2 cellular contexts compared by ENCODE assay signal in the genomic region with DNA sequence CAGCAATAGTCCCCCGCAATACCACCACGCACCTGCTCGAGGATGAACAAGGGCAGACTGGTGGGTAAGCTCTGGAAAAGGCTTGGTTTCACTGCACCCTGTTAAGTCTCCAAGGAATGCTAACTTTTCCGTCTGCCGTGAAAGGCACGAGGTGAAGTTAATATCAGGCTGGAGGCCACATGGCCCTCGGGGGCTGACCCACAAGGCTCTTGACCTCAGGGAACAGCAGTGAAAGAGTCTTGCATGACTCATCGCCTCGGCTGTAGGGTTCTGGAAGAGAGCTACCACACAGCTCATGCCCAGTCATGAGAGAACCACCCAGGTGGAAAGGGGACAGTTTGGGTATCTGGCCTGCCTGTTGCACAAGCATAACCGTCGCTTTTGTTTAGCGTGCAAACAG.
A peak's percentile ranks its signal among the peaks of the same experiment; 100 is the strongest.
TF ChIP-seq lines count a peak whose summit lies in the region.

No MANE protein-coding gene starts in this region.

TF ChIP-seq in liver, 16 proteins besides CTCF, POLR2A, EP300 and RAD21:
- peak; percentile 57 to 61 for TF ChIP-seq JUND (IDR thresholded peaks at IDR 0.05)
- no peak for TF ChIP-seq FOXA2 (IDR thresholded peaks at IDR 0.05)
- TF ChIP-seq RXRA (IDR thresholded peaks at IDR 0.05), result peak in 1 of 2 donors; percentile 6

TF ChIP-seq in HepG2, 621 proteins besides CTCF, POLR2A, EP300 and RAD21:
- TF ChIP-seq, protein P1, sequence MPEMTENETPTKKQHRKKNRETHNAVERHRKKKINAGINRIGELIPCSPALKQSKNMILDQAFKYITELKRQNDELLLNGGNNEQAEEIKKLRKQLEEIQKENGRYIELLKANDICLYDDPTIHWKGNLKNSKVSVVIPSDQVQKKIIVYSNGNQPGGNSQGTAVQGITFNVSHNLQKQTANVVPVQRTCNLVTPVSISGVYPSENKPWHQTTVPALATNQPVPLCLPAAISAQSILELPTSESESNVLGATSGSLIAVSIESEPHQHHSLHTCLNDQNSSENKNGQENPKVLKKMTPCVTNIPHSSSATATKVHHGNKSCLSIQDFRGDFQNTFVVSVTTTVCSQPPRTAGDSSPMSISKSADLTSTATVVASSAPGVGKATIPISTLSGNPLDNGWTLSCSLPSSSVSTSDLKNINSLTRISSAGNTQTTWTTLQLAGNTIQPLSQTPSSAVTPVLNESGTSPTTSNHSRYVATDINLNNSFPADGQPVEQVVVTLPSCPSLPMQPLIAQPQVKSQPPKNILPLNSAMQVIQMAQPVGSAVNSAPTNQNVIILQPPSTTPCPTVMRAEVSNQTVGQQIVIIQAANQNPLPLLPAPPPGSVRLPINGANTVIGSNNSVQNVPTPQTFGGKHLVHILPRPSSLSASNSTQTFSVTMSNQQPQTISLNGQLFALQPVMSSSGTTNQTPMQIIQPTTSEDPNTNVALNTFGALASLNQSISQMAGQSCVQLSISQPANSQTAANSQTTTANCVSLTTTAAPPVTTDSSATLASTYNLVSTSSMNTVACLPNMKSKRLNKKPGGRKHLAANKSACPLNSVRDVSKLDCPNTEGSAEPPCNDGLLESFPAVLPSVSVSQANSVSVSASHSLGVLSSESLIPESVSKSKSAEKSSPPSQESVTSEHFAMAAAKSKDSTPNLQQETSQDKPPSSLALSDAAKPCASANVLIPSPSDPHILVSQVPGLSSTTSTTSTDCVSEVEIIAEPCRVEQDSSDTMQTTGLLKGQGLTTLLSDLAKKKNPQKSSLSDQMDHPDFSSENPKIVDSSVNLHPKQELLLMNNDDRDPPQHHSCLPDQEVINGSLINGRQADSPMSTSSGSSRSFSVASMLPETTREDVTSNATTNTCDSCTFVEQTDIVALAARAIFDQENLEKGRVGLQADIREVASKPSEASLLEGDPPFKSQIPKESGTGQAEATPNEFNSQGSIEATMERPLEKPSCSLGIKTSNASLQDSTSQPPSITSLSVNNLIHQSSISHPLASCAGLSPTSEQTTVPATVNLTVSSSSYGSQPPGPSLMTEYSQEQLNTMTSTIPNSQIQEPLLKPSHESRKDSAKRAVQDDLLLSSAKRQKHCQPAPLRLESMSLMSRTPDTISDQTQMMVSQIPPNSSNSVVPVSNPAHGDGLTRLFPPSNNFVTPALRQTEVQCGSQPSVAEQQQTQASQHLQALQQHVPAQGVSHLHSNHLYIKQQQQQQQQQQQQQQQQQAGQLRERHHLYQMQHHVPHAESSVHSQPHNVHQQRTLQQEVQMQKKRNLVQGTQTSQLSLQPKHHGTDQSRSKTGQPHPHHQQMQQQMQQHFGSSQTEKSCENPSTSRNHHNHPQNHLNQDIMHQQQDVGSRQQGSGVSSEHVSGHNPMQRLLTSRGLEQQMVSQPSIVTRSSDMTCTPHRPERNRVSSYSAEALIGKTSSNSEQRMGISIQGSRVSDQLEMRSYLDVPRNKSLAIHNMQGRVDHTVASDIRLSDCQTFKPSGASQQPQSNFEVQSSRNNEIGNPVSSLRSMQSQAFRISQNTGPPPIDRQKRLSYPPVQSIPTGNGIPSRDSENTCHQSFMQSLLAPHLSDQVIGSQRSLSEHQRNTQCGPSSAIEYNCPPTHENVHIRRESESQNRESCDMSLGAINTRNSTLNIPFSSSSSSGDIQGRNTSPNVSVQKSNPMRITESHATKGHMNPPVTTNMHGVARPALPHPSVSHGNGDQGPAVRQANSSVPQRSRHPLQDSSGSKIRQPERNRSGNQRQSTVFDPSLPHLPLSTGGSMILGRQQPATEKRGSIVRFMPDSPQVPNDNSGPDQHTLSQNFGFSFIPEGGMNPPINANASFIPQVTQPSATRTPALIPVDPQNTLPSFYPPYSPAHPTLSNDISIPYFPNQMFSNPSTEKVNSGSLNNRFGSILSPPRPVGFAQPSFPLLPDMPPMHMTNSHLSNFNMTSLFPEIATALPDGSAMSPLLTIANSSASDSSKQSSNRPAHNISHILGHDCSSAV (CRISPR knock-in tag; IDR thresholded peaks at IDR 0.05; ENCODE audit: borderline replicate concordance), result no peak
- no peak for TF ChIP-seq SRSF4 (IDR thresholded peaks at IDR 0.05; ENCODE audit: low read depth, low read length, poor library complexity, severe bottlenecking)
- TF ChIP-seq JDP2 (CRISPR knock-in tag; IDR thresholded peaks at IDR 0.05; ENCODE audit: borderline replicate concordance), result no peak
- TF ChIP-seq ZNF256 (CRISPR knock-in tag; conservative IDR thresholded peaks at IDR 0.05), result no peak
- no peak for TF ChIP-seq KAT8 (CRISPR knock-in tag; IDR thresholded peaks at IDR 0.05)
- TF ChIP-seq ZBTB38 (CRISPR knock-in tag; IDR thresholded peaks at IDR 0.05), result no peak
